In genomic region chr3:196227629-196228493, GRCh38 we compare ENCODE assay signal across 15 cellular contexts. TPM values are rescaled to one million over a fixed set of nuclear protein-coding genes. Genes with fewer than 3 reads are reported as not detected.
DNase-seq lines count a peak whose midpoint lies in the region; ATAC-seq and TF ChIP-seq lines count a peak whose summit lies in the region.
"Had no signal": no experiment of that assay in that cellular context is flagged by ENCODE, and none has a peak within 500 bp of the region (broad histone marks: within the 10 kb centered on the region; RNA-seq: fewer than 3 reads in every experiment).

No MANE protein-coding gene starts in this region.

- DNase-seq in GM23248 (peak; percentile 53), body of pancreas (peak in 2 of 4 donors; percentile 24 to 36), left colon (no peak), smooth muscle cell (lab: John Stamatoyannopoulos, UW; ENCODE audit: unreplicated experiment) (no peak), A172 (ENCODE audit: low spot score) (no peak), natural killer cell (no peak)
- DNase-seq in activated naive CD4-positive, alpha-beta T cell treated with anti-CD3 and anti-CD28 coated beads for 36 hours, result no peak
- DNase-seq: activated CD4-positive, alpha-beta T cell treated with anti-CD3 and anti-CD28 coated beads, Interleukin-2, amount 10 ng/mL, durations not matched to agents 24 days and 14 days; dermis blood vessel endothelial cell; DMS 273 treated with DMSO at 0.1 percent for 48 hours; NCI-H1048; NCI-H748 treated with DMSO at 0.1 percent for 48 hours; small intestine; SW 1271 had no signal

- peak; percentile 58 for ATAC-seq in body of pancreas
- peak; percentile 14 for ATAC-seq in left colon
- no peak for ATAC-seq in natural killer cell

- H3K4me3 ChIP-seq in GM23248, result no peak overlapping the region
- no peak overlapping the region for H3K4me3 ChIP-seq in body of pancreas
- H3K4me3 ChIP-seq in smooth muscle cell, result no peak overlapping the region

- no peaks in the 10 kb centered on the region for H3K4me1 ChIP-seq in GM23248 (ENCODE audit: insufficient read depth)
- H3K4me1 ChIP-seq in body of pancreas, result peaks cover 15% of the 10 kb centered on the region
- H3K4me1 ChIP-seq in smooth muscle cell (ENCODE audit: low read depth), result no peaks in the 10 kb centered on the region

- no peaks in the 10 kb centered on the region for H3K36me3 ChIP-seq in GM23248 (ENCODE audit: low read depth)
- H3K36me3 ChIP-seq in body of pancreas (replicated peaks in 1 of 2; ENCODE audit: insufficient read depth in 1 of 2, low read depth in 2 of 2), result no peaks in the 10 kb centered on the region
- no peaks in the 10 kb centered on the region for H3K36me3 ChIP-seq in smooth muscle cell (ENCODE audit: low read depth)

- H3K4me2 ChIP-seq in GM23248 (ENCODE audit: unreplicated experiment), result no peak overlapping the region
- peak overlapping the region; percentile 41 for H3K4me2 ChIP-seq in smooth muscle cell

- H3K9me3 ChIP-seq in GM23248 (ENCODE audit: low read depth) (no peaks in the 10 kb centered on the region), body of pancreas (no peaks in the 10 kb centered on the region), smooth muscle cell (replicated peaks; ENCODE audit: low read depth) (no peaks in the 10 kb centered on the region)

- no peak overlapping the region for H3K4me3 Mint-ChIP-seq in natural killer cell
- H3K4me3 Mint-ChIP-seq in activated naive CD4-positive, alpha-beta T cell treated with anti-CD3 and anti-CD28 coated beads for 36 hours, result no peak overlapping the region
- H3K4me3 Mint-ChIP-seq: activated CD4-positive, alpha-beta T cell treated with anti-CD3 and anti-CD28 coated beads, Interleukin-2, amount 10 ng/mL, durations not matched to agents 24 days and 14 days had no signal

- H3K9ac ChIP-seq in GM23248 (no peak overlapping the region), smooth muscle cell (ENCODE audit: low read depth) (no peak overlapping the region)

- no peaks in the 10 kb centered on the region for H3K9me3 Mint-ChIP-seq in natural killer cell
- H3K9me3 Mint-ChIP-seq in activated naive CD4-positive, alpha-beta T cell treated with anti-CD3 and anti-CD28 coated beads for 36 hours, result no peaks in the 10 kb centered on the region
- H3K9me3 Mint-ChIP-seq: activated CD4-positive, alpha-beta T cell treated with anti-CD3 and anti-CD28 coated beads, Interleukin-2, amount 10 ng/mL, durations not matched to agents 24 days and 14 days had no signal

- no peaks in the 10 kb centered on the region for H3K27me3 ChIP-seq in GM23248 (replicated peaks; ENCODE audit: insufficient read depth)
- no peaks in the 10 kb centered on the region for H3K27me3 ChIP-seq in body of pancreas
- no peaks in the 10 kb centered on the region for H3K27me3 ChIP-seq in smooth muscle cell (ENCODE audit: low read depth)

- WGBS in GM23248 (ENCODE audit: low coverage in 1 of 2, low lambda C conversion rate in 2 of 2, missing lambda C conversion rate in 2 of 2), 2 experiments, result 35 to 37% methylated on average over 24 of the region's 24 CpGs
- 14 to 30% methylated on average over 11 to 23 of the region's 24 CpGs for WGBS in body of pancreas, 2 donors
- 78% methylated on average over 23 of the region's 24 CpGs for WGBS in smooth muscle cell (ENCODE audit: low lambda C conversion rate)

- H3K27ac Mint-ChIP-seq in natural killer cell, result no peak overlapping the region
- H3K27ac Mint-ChIP-seq in activated naive CD4-positive, alpha-beta T cell treated with anti-CD3 and anti-CD28 coated beads for 36 hours, result no peak overlapping the region
- H3K27ac Mint-ChIP-seq: activated CD4-positive, alpha-beta T cell treated with anti-CD3 and anti-CD28 coated beads, Interleukin-2, amount 10 ng/mL, durations not matched to agents 24 days and 14 days had no signal

- H4K20me1 ChIP-seq in GM23248 (ENCODE audit: insufficient read depth), result no peaks in the 10 kb centered on the region
- H4K20me1 ChIP-seq in smooth muscle cell (ENCODE audit: low read depth), result no peaks in the 10 kb centered on the region

- H2AFZ ChIP-seq in GM23248 (no peak overlapping the region), smooth muscle cell (ENCODE audit: low read depth) (no peak overlapping the region)

- in situ Hi-C loops in GM23248 (cut with MboI), result no loop called here

- no peak for TF ChIP-seq CTCF in body of pancreas (IDR thresholded peaks at IDR 0.05)
- TF ChIP-seq CTCF in smooth muscle cell (IDR thresholded peaks at IDR 0.05; ENCODE audit: borderline replicate concordance, insufficient read depth, poor library complexity, severe bottlenecking), result no peak
- TF ChIP-seq CTCF in natural killer cell (IDR thresholded peaks at IDR 0.05), result no peak

- H3K27me3 Mint-ChIP-seq in natural killer cell (ENCODE audit: low read depth in 2 of 2), result no peaks in the 10 kb centered on the region
- no peaks in the 10 kb centered on the region for H3K27me3 Mint-ChIP-seq in activated naive CD4-positive, alpha-beta T cell treated with anti-CD3 and anti-CD28 coated beads for 36 hours (ENCODE audit: low read depth)
- H3K27me3 Mint-ChIP-seq: activated CD4-positive, alpha-beta T cell treated with anti-CD3 and anti-CD28 coated beads, Interleukin-2, amount 10 ng/mL, durations not matched to agents 24 days and 14 days had no signal

- H3K79me2 ChIP-seq in GM23248 (ENCODE audit: insufficient read depth), result no peaks in the 10 kb centered on the region
- H3K79me2 ChIP-seq in smooth muscle cell (ENCODE audit: low read depth), result no peaks in the 10 kb centered on the region

- H3K36me3 Mint-ChIP-seq in natural killer cell, result no peaks in the 10 kb centered on the region
- H3K36me3 Mint-ChIP-seq in activated naive CD4-positive, alpha-beta T cell treated with anti-CD3 and anti-CD28 coated beads for 36 hours (ENCODE audit: low read depth), result no peaks in the 10 kb centered on the region

- H3K27ac ChIP-seq in GM23248 (no peak overlapping the region), body of pancreas (no peak overlapping the region), smooth muscle cell (ENCODE audit: low read depth) (no peak overlapping the region)

- intact Hi-C loops in body of pancreas (cut with DNase I) (no loop called here), left colon (cut with DNase I, micrococcal nuclease) (no loop called here), natural killer cell (cut with micrococcal nuclease) (no loop called here)
- intact Hi-C loops in activated naive CD4-positive, alpha-beta T cell treated with anti-CD3 and anti-CD28 coated beads for 36 hours (cut with micrococcal nuclease), result no loop called here

- TF ChIP-seq POLR2A in body of pancreas (IDR thresholded peaks at IDR 0.05), result no peak

- H3F3A ChIP-seq in GM23248 (ENCODE audit: insufficient read depth) (no peaks in the 10 kb centered on the region), smooth muscle cell (ENCODE audit: low read depth) (no peaks in the 10 kb centered on the region)

- CTCF ChIA-PET in activated naive CD4-positive, alpha-beta T cell treated with anti-CD3 and anti-CD28 coated beads for 36 hours (lab: Charles Lee), result no interaction called here

- no peaks in the 10 kb centered on the region for H3K4me1 Mint-ChIP-seq in natural killer cell
- peaks cover 10% of the 10 kb centered on the region for H3K4me1 Mint-ChIP-seq in activated naive CD4-positive, alpha-beta T cell treated with anti-CD3 and anti-CD28 coated beads for 36 hours (ENCODE audit: low read depth)

- no peaks in the 10 kb centered on the region for H3K9me2 ChIP-seq in GM23248 (ENCODE audit: insufficient read depth)

RNA-seq across cellular contexts. Expression of gene SLC51A, which starts 11.5 kb away (rescaled TPM):
- total RNA-seq in GM23248 (2014; rRNA removed; shearing (Covaris generic)), result not detected in 2 replicates
- polyA plus RNA-seq in GM23248 (2016; fragmentation: Nextera tagmentation; extraction: Ambion mirVana), result 3.4 and 6.0 TPM in 2 replicates
- under 1 TPM in 1 of 2 donors, not detected in 1; 0.26 TPM for total RNA-seq in body of pancreas
- total RNA-seq in left colon, result 10 to 100 TPM in 1 of 2 donors, under 1 TPM in 1; 0.46 to 86.3 TPM
- not detected in 2 replicates for total RNA-seq in smooth muscle cell
- 1.8 and 6.5 TPM in 2 replicates for polyA plus RNA-seq in smooth muscle cell
- not detected in 2 replicates for total RNA-seq in A172 (2014; rRNA removed; shearing (Covaris generic))
- total RNA-seq in natural killer cell, result not detected
- total RNA-seq in activated naive CD4-positive, alpha-beta T cell treated with anti-CD3 and anti-CD28 coated beads for 36 hours, result not detected
- total RNA-seq: activated CD4-positive, alpha-beta T cell treated with anti-CD3 and anti-CD28 coated beads, Interleukin-2, amount 10 ng/mL, durations not matched to agents 24 days and 14 days; dermis blood vessel endothelial cell had no signal

RNA-seq across cellular contexts. Expression of gene ZDHHC19, which starts 16.7 kb away (rescaled TPM):
- total RNA-seq in GM23248 (2014; rRNA removed; shearing (Covaris generic)), result not detected in 2 replicates
- not detected in 2 replicates for polyA plus RNA-seq in GM23248 (2016; fragmentation: Nextera tagmentation; extraction: Ambion mirVana)
- total RNA-seq in body of pancreas, result not detected
- total RNA-seq in left colon, result not detected
- not detected in 2 replicates for total RNA-seq in smooth muscle cell
- polyA plus RNA-seq in smooth muscle cell, result 0.13 TPM in 1 of 2 replicates, not detected in the other
- not detected in 2 replicates for total RNA-seq in A172 (2014; rRNA removed; shearing (Covaris generic))
- not detected for total RNA-seq in natural killer cell
- not detected for total RNA-seq in activated naive CD4-positive, alpha-beta T cell treated with anti-CD3 and anti-CD28 coated beads for 36 hours
- total RNA-seq: activated CD4-positive, alpha-beta T cell treated with anti-CD3 and anti-CD28 coated beads, Interleukin-2, amount 10 ng/mL, durations not matched to agents 24 days and 14 days; dermis blood vessel endothelial cell; mononuclear cell had no signal

RNA-seq across cellular contexts. Expression of gene PCYT1A, which starts 59.7 kb away (rescaled TPM):
- total RNA-seq in GM23248 (2014; rRNA removed; shearing (Covaris generic)), result 96.3 and 116 TPM in 2 replicates
- polyA plus RNA-seq in GM23248 (2016; fragmentation: Nextera tagmentation; extraction: Ambion mirVana) (37.2 and 38.3 TPM in 2 replicates), smooth muscle cell (19.7 and 23.1 TPM in 2 replicates)
- total RNA-seq in body of pancreas (10 to 100 TPM; 30.9 to 47.8 TPM), left colon (10 to 100 TPM; 57.7 to 64.6 TPM), smooth muscle cell (58.3 and 68.3 TPM in 2 replicates), natural killer cell (100 to 1,000 TPM; 105 to 123 (median 110) TPM)
- total RNA-seq in A172 (2014; rRNA removed; shearing (Covaris generic)), result 111 and 153 TPM in 2 replicates
- 10 to 100 TPM; 27.4 to 28.4 TPM for total RNA-seq in activated naive CD4-positive, alpha-beta T cell treated with anti-CD3 and anti-CD28 coated beads for 36 hours

Comparison
In these comparisons a context has a peak if more than half of its experiments do, and no peak if none do; other contexts are left out.
1. ATAC-seq: peak in body of pancreas (single experiment) and left colon (single experiment); none in natural killer cell (0 of 3).